Comparison of ENCODE assay signal across 1 cellular context in the genomic region with DNA sequence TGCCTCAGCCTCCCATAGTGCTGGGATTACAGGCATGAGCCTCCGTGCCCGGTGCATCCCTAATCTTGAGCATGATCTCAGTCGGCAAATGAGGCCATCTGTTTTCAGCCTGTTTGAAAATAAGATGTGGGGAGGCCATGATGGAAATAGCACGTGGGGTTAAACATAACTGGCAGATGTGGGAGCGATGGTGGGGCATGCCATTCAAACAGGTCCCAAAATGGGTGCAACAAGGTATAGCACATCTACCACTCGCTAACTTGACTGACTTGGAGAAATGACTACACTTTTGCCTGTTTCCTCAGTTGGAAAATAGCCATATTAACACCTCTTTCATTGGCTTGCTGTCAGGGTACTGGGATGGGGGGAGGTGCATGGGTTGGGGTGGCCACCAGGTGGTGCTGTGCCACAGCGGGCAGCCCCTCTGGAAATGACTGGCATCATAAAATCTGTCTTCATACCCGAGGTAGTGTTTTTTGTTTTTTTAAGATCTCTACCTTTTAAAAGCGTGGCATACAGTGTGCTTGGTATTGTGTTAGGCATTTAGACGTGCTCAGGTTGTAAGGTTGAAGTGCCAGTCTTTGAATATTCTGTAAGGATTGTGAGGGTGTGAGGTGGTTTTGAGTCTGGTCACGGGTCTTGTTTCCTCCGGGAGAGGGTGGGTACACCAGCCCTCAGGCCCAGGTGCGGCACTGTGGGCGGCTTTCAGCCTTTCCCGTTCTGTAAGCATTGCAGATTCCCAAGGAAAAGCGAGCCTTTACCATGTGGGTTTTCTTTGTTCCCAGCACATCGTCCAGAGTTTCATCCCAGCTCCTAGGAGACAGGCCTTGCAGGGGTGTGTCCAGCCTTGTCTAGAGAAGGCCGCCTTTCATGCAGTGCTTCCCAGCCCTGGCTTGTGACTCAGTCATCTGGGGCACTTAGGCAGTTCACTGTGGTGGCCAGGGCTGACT.
TF ChIP-seq lines count a peak whose summit lies in the region.

No MANE protein-coding gene starts in this region.

TF ChIP-seq in K562, 482 proteins besides CTCF, POLR2A, EP300 and RAD21 (continued from another document and continues in another):
- TF ChIP-seq, protein P1, sequence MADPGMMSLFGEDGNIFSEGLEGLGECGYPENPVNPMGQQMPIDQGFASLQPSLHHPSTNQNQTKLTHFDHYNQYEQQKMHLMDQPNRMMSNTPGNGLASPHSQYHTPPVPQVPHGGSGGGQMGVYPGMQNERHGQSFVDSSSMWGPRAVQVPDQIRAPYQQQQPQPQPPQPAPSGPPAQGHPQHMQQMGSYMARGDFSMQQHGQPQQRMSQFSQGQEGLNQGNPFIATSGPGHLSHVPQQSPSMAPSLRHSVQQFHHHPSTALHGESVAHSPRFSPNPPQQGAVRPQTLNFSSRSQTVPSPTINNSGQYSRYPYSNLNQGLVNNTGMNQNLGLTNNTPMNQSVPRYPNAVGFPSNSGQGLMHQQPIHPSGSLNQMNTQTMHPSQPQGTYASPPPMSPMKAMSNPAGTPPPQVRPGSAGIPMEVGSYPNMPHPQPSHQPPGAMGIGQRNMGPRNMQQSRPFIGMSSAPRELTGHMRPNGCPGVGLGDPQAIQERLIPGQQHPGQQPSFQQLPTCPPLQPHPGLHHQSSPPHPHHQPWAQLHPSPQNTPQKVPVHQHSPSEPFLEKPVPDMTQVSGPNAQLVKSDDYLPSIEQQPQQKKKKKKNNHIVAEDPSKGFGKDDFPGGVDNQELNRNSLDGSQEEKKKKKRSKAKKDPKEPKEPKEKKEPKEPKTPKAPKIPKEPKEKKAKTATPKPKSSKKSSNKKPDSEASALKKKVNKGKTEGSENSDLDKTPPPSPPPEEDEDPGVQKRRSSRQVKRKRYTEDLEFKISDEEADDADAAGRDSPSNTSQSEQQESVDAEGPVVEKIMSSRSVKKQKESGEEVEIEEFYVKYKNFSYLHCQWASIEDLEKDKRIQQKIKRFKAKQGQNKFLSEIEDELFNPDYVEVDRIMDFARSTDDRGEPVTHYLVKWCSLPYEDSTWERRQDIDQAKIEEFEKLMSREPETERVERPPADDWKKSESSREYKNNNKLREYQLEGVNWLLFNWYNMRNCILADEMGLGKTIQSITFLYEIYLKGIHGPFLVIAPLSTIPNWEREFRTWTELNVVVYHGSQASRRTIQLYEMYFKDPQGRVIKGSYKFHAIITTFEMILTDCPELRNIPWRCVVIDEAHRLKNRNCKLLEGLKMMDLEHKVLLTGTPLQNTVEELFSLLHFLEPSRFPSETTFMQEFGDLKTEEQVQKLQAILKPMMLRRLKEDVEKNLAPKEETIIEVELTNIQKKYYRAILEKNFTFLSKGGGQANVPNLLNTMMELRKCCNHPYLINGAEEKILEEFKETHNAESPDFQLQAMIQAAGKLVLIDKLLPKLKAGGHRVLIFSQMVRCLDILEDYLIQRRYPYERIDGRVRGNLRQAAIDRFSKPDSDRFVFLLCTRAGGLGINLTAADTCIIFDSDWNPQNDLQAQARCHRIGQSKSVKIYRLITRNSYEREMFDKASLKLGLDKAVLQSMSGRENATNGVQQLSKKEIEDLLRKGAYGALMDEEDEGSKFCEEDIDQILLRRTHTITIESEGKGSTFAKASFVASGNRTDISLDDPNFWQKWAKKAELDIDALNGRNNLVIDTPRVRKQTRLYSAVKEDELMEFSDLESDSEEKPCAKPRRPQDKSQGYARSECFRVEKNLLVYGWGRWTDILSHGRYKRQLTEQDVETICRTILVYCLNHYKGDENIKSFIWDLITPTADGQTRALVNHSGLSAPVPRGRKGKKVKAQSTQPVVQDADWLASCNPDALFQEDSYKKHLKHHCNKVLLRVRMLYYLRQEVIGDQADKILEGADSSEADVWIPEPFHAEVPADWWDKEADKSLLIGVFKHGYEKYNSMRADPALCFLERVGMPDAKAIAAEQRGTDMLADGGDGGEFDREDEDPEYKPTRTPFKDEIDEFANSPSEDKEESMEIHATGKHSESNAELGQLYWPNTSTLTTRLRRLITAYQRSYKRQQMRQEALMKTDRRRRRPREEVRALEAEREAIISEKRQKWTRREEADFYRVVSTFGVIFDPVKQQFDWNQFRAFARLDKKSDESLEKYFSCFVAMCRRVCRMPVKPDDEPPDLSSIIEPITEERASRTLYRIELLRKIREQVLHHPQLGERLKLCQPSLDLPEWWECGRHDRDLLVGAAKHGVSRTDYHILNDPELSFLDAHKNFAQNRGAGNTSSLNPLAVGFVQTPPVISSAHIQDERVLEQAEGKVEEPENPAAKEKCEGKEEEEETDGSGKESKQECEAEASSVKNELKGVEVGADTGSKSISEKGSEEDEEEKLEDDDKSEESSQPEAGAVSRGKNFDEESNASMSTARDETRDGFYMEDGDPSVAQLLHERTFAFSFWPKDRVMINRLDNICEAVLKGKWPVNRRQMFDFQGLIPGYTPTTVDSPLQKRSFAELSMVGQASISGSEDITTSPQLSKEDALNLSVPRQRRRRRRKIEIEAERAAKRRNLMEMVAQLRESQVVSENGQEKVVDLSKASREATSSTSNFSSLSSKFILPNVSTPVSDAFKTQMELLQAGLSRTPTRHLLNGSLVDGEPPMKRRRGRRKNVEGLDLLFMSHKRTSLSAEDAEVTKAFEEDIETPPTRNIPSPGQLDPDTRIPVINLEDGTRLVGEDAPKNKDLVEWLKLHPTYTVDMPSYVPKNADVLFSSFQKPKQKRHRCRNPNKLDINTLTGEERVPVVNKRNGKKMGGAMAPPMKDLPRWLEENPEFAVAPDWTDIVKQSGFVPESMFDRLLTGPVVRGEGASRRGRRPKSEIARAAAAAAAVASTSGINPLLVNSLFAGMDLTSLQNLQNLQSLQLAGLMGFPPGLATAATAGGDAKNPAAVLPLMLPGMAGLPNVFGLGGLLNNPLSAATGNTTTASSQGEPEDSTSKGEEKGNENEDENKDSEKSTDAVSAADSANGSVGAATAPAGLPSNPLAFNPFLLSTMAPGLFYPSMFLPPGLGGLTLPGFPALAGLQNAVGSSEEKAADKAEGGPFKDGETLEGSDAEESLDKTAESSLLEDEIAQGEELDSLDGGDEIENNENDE (IDR thresholded peaks at IDR 0.05; ENCODE audit: low read depth, low read length), result peak; percentile 17
- TF ChIP-seq U2AF2 (optimal IDR thresholded peaks at IDR 0.05; ENCODE audit: low read depth, low read length) (no peak), SIN3A (IDR thresholded peaks at IDR 0.05; ENCODE audit: borderline replicate concordance in 2 of 2, control insufficient read depth in 1 of 2, low read depth in 2 of 2, low read length in 2 of 2) (peak in 1 of 2 experiments; percentile 64; a peak in 1 of 4 replicates), RHOXF2B (CRISPR knock-in tag; conservative IDR thresholded peaks at IDR 0.05) (no peak), ELF2 (CRISPR knock-in tag; IDR thresholded peaks at IDR 0.05) (peak; percentile 69; the same call in 1 of the 2 replicates)
- TF ChIP-seq, protein P2, sequence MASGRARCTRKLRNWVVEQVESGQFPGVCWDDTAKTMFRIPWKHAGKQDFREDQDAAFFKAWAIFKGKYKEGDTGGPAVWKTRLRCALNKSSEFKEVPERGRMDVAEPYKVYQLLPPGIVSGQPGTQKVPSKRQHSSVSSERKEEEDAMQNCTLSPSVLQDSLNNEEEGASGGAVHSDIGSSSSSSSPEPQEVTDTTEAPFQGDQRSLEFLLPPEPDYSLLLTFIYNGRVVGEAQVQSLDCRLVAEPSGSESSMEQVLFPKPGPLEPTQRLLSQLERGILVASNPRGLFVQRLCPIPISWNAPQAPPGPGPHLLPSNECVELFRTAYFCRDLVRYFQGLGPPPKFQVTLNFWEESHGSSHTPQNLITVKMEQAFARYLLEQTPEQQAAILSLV (tag; IDR thresholded peaks at IDR 0.05), result peak; percentile 44; the same call in 1 of the 2 replicates
- TF ChIP-seq, protein P3, sequence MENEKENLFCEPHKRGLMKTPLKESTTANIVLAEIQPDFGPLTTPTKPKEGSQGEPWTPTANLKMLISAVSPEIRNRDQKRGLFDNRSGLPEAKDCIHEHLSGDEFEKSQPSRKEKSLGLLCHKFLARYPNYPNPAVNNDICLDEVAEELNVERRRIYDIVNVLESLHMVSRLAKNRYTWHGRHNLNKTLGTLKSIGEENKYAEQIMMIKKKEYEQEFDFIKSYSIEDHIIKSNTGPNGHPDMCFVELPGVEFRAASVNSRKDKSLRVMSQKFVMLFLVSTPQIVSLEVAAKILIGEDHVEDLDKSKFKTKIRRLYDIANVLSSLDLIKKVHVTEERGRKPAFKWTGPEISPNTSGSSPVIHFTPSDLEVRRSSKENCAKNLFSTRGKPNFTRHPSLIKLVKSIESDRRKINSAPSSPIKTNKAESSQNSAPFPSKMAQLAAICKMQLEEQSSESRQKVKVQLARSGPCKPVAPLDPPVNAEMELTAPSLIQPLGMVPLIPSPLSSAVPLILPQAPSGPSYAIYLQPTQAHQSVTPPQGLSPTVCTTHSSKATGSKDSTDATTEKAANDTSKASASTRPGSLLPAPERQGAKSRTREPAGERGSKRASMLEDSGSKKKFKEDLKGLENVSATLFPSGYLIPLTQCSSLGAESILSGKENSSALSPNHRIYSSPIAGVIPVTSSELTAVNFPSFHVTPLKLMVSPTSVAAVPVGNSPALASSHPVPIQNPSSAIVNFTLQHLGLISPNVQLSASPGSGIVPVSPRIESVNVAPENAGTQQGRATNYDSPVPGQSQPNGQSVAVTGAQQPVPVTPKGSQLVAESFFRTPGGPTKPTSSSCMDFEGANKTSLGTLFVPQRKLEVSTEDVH (IDR thresholded peaks at IDR 0.05; ENCODE audit: low read depth, partially characterized antibody), result peak; percentile 72
- TF ChIP-seq, protein P4, sequence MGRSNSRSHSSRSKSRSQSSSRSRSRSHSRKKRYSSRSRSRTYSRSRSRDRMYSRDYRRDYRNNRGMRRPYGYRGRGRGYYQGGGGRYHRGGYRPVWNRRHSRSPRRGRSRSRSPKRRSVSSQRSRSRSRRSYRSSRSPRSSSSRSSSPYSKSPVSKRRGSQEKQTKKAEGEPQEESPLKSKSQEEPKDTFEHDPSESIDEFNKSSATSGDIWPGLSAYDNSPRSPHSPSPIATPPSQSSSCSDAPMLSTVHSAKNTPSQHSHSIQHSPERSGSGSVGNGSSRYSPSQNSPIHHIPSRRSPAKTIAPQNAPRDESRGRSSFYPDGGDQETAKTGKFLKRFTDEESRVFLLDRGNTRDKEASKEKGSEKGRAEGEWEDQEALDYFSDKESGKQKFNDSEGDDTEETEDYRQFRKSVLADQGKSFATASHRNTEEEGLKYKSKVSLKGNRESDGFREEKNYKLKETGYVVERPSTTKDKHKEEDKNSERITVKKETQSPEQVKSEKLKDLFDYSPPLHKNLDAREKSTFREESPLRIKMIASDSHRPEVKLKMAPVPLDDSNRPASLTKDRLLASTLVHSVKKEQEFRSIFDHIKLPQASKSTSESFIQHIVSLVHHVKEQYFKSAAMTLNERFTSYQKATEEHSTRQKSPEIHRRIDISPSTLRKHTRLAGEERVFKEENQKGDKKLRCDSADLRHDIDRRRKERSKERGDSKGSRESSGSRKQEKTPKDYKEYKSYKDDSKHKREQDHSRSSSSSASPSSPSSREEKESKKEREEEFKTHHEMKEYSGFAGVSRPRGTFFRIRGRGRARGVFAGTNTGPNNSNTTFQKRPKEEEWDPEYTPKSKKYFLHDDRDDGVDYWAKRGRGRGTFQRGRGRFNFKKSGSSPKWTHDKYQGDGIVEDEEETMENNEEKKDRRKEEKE (IDR thresholded peaks at IDR 0.05; ENCODE audit: borderline replicate concordance in 1 of 2, control insufficient read depth in 1 of 2, low read depth in 2 of 2, low read length in 1 of 2), result peak in 1 of 2 experiments; percentile 34; a peak in 3 of 4 replicates
- TF ChIP-seq, protein P5, sequence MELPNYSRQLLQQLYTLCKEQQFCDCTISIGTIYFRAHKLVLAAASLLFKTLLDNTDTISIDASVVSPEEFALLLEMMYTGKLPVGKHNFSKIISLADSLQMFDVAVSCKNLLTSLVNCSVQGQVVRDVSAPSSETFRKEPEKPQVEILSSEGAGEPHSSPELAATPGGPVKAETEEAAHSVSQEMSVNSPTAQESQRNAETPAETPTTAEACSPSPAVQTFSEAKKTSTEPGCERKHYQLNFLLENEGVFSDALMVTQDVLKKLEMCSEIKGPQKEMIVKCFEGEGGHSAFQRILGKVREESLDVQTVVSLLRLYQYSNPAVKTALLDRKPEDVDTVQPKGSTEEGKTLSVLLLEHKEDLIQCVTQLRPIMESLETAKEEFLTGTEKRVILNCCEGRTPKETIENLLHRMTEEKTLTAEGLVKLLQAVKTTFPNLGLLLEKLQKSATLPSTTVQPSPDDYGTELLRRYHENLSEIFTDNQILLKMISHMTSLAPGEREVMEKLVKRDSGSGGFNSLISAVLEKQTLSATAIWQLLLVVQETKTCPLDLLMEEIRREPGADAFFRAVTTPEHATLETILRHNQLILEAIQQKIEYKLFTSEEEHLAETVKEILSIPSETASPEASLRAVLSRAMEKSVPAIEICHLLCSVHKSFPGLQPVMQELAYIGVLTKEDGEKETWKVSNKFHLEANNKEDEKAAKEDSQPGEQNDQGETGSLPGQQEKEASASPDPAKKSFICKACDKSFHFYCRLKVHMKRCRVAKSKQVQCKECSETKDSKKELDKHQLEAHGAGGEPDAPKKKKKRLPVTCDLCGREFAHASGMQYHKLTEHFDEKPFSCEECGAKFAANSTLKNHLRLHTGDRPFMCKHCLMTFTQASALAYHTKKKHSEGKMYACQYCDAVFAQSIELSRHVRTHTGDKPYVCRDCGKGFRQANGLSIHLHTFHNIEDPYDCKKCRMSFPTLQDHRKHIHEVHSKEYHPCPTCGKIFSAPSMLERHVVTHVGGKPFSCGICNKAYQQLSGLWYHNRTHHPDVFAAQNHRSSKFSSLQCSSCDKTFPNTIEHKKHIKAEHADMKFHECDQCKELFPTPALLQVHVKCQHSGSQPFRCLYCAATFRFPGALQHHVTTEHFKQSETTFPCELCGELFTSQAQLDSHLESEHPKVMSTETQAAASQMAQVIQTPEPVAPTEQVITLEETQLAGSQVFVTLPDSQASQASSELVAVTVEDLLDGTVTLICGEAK (IDR thresholded peaks at IDR 0.05), result no peak
- TF ChIP-seq, protein P5 (CRISPR knock-in tag; IDR thresholded peaks at IDR 0.05), result peak; percentile 18; the same call in 1 of the 2 replicates
